3 cellular contexts compared by ENCODE assay signal in the genomic region with DNA sequence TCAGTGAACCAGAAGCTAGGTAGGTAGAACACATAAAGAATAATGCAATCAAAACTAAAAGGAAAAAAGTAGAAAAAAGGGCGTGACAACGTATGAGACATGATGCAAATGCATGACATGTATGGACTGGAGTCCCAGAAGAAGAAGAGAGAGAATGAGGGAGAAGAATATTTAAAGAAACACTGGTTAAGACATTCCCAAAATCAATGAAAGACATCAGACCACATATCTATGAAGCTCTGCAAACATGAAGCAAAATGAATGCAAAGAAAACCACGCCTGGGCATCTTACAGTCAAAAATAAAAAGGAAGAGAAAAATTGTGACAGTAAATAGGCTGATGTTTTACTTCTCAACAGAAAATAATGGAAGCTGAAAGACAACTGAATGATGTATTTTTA.
"Had no signal": no experiment of that assay in that cellular context is flagged by ENCODE, and none has a peak within 500 bp of the region (broad histone marks: within the 10 kb centered on the region; RNA-seq: fewer than 3 reads in every experiment).

No MANE protein-coding gene starts in this region.

- ATAC-seq: GM12878 had no signal

- H3K4me3 ChIP-seq: GM12878 had no signal

- DNase-seq: GDM1, GF-D8 had no signal
